13 cellular contexts compared by ENCODE assay signal in the genomic region with DNA sequence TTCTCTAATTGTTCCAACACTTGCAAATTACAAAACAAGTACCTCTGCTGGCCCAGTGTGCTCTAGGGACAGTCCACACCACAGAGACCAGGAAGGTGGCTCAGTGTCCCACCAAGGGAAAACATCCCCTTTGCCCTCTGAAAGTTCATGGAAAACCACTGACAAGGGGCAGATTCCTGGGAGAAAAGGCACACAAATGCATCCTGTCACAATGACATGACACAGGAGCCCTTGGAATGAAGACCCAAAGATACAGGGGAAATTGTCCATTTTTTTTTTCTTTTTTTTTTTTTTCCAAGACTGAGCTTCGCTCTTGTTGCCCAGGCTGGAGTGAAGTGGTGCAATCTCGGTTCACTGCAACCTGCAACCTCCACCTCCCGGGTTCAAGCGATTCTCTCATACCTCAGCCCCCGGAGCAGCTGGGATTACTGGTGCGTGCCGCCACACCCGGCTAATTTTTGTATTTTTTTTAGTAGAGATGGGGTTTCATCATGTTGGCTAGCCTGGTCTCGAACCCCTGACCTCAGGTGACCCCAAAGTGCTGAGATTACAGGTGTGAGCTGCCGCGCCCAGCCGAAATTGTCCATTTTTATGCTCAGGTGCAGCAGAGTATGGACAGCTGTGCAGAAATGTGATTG. TPM values are rescaled to one million over a fixed set of nuclear protein-coding genes. Genes with fewer than 3 reads are reported as not detected.
DNase-seq lines count a peak whose midpoint lies in the region; ATAC-seq and TF ChIP-seq lines count a peak whose summit lies in the region.
"Had no signal": no experiment of that assay in that cellular context is flagged by ENCODE, and none has a peak within 500 bp of the region (broad histone marks: within the 10 kb centered on the region; RNA-seq: fewer than 3 reads in every experiment).

No MANE protein-coding gene starts in this region.

- H3K4me3 ChIP-seq in HUES6 (ENCODE audit: low read depth, low read length) (peak overlapping the region; percentile 15; the same call in 1 of the 2 replicates), Caco-2 (ENCODE audit: low read depth, low read length) (no peak overlapping the region)
- H3K4me3 ChIP-seq: ascending aorta, psoas muscle had no signal

- H3K27ac ChIP-seq in HUES6 (ENCODE audit: low read depth, low read length), result peak overlapping the region; percentile 35; the same call in 1 of the 2 replicates
- H3K27ac ChIP-seq: ascending aorta, psoas muscle had no signal

- DNase-seq in DMS79 (lab: John Stamatoyannopoulos, UW) (peak; percentile 13), left kidney (ENCODE audit: low read depth, low spot score) (peak; percentile 58), Caco-2 (no peak), mucosa of gallbladder (ENCODE audit: low spot score) (no peak)
- DNase-seq in activated effector memory CD4-positive, alpha-beta T cell treated with anti-CD3 and anti-CD28 coated beads, Interleukin-2, amount 50 U/mL, for 16 hours, result no peak
- DNase-seq: activated effector memory CD4-positive, alpha-beta T cell treated with Interleukin-2 at 50 U/mL for 16 hours; GF-D8; MM.1S had no signal

- ATAC-seq in GM21381 (IDR thresholded peaks at IDR 0.05; ENCODE audit: unreplicated experiment) (peak; percentile 44), HG03439 (IDR thresholded peaks at IDR 0.05; ENCODE audit: unreplicated experiment) (no peak)
- ATAC-seq: psoas muscle had no signal

- no TSS peak for BruUV-seq in Caco-2 (replicated peaks; lab: Mats Ljungman, UMichigan)

- intact Hi-C loops in Caco-2 (cut with micrococcal nuclease; ENCODE audit: unreplicated experiment), result no loop called here

- peaks cover 15% of the 10 kb centered on the region; the same call in 1 of the 2 replicates for H3K27me3 ChIP-seq in HUES6 (ENCODE audit: control insufficient read depth, insufficient read depth, low read length)
- H3K27me3 ChIP-seq in Caco-2 (replicated peaks; ENCODE audit: control insufficient read depth, insufficient read depth, low read length), result no peaks in the 10 kb centered on the region
- H3K27me3 ChIP-seq: ascending aorta had no signal

- H3K36me3 ChIP-seq in HUES6 (ENCODE audit: control insufficient read depth, insufficient read depth, low read length) (no peaks in the 10 kb centered on the region), Caco-2 (ENCODE audit: control insufficient read depth, insufficient read depth, low read length) (no peaks in the 10 kb centered on the region)
- H3K36me3 ChIP-seq: ascending aorta had no signal

- H3K9me3 Mint-ChIP-seq in Caco-2 (ENCODE audit: unreplicated experiment), result no peaks in the 10 kb centered on the region

- no peak overlapping the region for H3K27ac Mint-ChIP-seq in Caco-2 (ENCODE audit: unreplicated experiment)

- no peaks in the 10 kb centered on the region for H3K4me1 Mint-ChIP-seq in Caco-2 (ENCODE audit: low read depth, unreplicated experiment)

- CTCF ChIA-PET in Caco-2 (lab: Charles Lee), result interaction anchor here (0.6 to 1.4 kb wide), 2 partner anchors 19 to 263 kb away, joined by 3 read pairs; no protein-coding TSS in a partner anchor

- no peak overlapping the region for H3K4me3 Mint-ChIP-seq in Caco-2 (ENCODE audit: unreplicated experiment)

- no peaks in the 10 kb centered on the region for H3K9me3 ChIP-seq in HUES6 (ENCODE audit: control insufficient read depth, insufficient read depth, low read depth, low read length)
- H3K9me3 ChIP-seq in Caco-2, result no peaks in the 10 kb centered on the region
- H3K9me3 ChIP-seq: ascending aorta, psoas muscle had no signal

- peak overlapping the region; percentile 52 for H3K9ac ChIP-seq in HUES6 (ENCODE audit: low read length)

- POLR2A ChIA-PET in Caco-2 (lab: Charles Lee), result no interaction called here

- no peak for TF ChIP-seq CTCF in Caco-2 (IDR thresholded peaks at IDR 0.05; ENCODE audit: insufficient read depth in 1 of 2, low read depth in 1 of 2, low read length in 1 of 2, severe bottlenecking in 1 of 2, unreplicated experiment in 1 of 2)

- peaks cover 66% of the 10 kb centered on the region for H3K4me1 ChIP-seq in HUES6 (ENCODE audit: control insufficient read depth, insufficient read depth, low read length)
- no peaks in the 10 kb centered on the region for H3K4me1 ChIP-seq in Caco-2
- H3K4me1 ChIP-seq: ascending aorta, psoas muscle had no signal

- peaks cover 4% of the 10 kb centered on the region for H3K36me3 Mint-ChIP-seq in Caco-2 (ENCODE audit: insufficient read depth, unreplicated experiment)

- H3K27me3 Mint-ChIP-seq in Caco-2 (ENCODE audit: insufficient read depth, unreplicated experiment), result no peaks in the 10 kb centered on the region

RNA-seq across cellular contexts. Expression of a gene that starts 19.3 kb away (rescaled TPM):
- 0.05 and 0.09 TPM in 2 replicates for total RNA-seq in Caco-2 (2022)
- 1.8 TPM for total RNA-seq in mucosa of gallbladder
- total RNA-seq: ascending aorta had no signal

RNA-seq across cellular contexts. Expression of a gene that starts 19.8 kb away (rescaled TPM):
- total RNA-seq in Caco-2 (2022) (2.1 and 2.9 TPM in 2 replicates), mucosa of gallbladder (5.3 TPM)

Comparison
In these comparisons a context has a peak if more than half of its experiments do, and no peak if none do; other contexts are left out.
1. DNase-seq: peak in DMS79 (single experiment) and left kidney (single experiment); none in Caco-2 (0 of 2), mucosa of gallbladder (single experiment) and activated effector memory CD4-positive, alpha-beta T cell treated with anti-CD3 and anti-CD28 coated beads, Interleukin-2, amount 50 U/mL, for 16 hours (single experiment).